25 cellular contexts compared by ENCODE assay signal in the genomic region with DNA sequence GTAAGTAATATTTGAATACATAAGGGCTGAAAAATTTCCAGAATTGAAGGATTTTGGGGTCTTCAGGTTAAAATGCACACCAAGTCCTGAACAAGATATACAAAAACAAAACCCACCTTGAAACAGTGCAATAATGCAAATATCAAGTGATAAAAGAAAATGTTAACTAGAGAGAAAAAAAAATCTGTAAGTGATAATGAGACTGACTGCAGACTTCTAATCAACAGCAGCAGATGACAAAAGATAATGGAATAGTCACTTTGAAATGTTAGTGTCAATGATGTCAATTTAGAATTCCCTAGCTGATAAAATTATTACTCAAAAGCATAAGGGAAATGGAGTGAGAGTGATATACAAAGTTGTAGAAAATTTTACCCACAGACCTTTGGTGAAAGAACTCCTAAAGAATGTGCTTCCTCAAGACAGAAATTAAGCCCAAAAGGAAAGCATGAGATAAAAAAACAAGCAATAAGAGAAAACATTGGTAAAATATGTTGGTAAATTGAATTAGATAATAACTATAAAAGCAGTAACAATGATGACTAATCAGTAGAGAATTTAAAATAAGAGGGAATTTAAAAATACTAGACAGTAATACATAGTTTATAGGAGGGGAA.
"Had no signal": no experiment of that assay in that cellular context is flagged by ENCODE, and none has a peak within 500 bp of the region (broad histone marks: within the 10 kb centered on the region; RNA-seq: fewer than 3 reads in every experiment).

No MANE protein-coding gene starts in this region.

- H3K4me3 ChIP-seq: ascending aorta, body of pancreas had no signal

- FAIRE-seq: bronchial epithelial cell had no signal

- H3K27ac Mint-ChIP-seq: activated CD4-positive, alpha-beta T cell treated with anti-CD3 and anti-CD28 coated beads for 36 hours; activated CD8-positive, alpha-beta T cell treated with anti-CD3 and anti-CD28 coated beads for 36 hours; activated naive CD4-positive, alpha-beta T cell treated with anti-CD3 and anti-CD28 coated beads, Interleukin-2, amount 50 U/mL, for 72 hours; activated naive CD8-positive, alpha-beta T cell treated with anti-CD3 and anti-CD28 coated beads, Interleukin-2, amount 50 U/mL, for 24 hours had no signal

- H3K27me3 ChIP-seq: ascending aorta, body of pancreas had no signal

- DNase-seq: activated CD4-positive, alpha-beta T cell treated with anti-CD3 and anti-CD28 coated beads for 36 hours; activated CD8-positive, alpha-beta memory T cell treated with anti-CD3 and anti-CD28 coated beads, Interleukin-2, amount 50 U/mL, for 48 hours; activated CD8-positive, alpha-beta T cell treated with anti-CD3 and anti-CD28 coated beads for 36 hours; activated effector memory CD4-positive, alpha-beta T cell treated with anti-CD3 and anti-CD28 coated beads, Interleukin-2, amount 50 U/mL, for 16 hours; activated naive CD4-positive, alpha-beta T cell treated with Interleukin-2 at 50 U/mL for 16 hours; activated naive CD8-positive, alpha-beta T cell treated with anti-CD3 and anti-CD28 coated beads, Interleukin-2, amount 50 U/mL, for 24 hours; activated T-cell treated with anti-CD3 and anti-CD28 coated beads, Interleukin-2, amount 50 U/mL, for 1 hour; amniotic stem cell; body of pancreas; central memory CD4-positive, alpha-beta T cell; MM.1S; NCI-H1105; NCI-H1436; NCI-H1694 treated with DMSO at 0.1 percent for 48 hours; NCI-H2029 treated with DMSO at 0.1 percent for 48 hours; NCI-H345; NCI-H510A; NCI-H526 treated with DMSO at 0.1 percent for 48 hours; NCI-H82; SIG-M5; T-helper 1 cell had no signal

- H3K36me3 ChIP-seq: ascending aorta had no signal

- ATAC-seq: activated CD4-positive, alpha-beta T cell treated with anti-CD3 and anti-CD28 coated beads for 36 hours; activated CD8-positive, alpha-beta T cell treated with anti-CD3 and anti-CD28 coated beads for 36 hours; activated naive CD4-positive, alpha-beta T cell treated with anti-CD3 and anti-CD28 coated beads, Interleukin-2, amount 50 U/mL, for 72 hours; activated naive CD8-positive, alpha-beta T cell treated with anti-CD3 and anti-CD28 coated beads, Interleukin-2, amount 50 U/mL, for 24 hours; body of pancreas had no signal

- H3K4me1 ChIP-seq: ascending aorta had no signal

- H3K36me3 Mint-ChIP-seq: activated naive CD4-positive, alpha-beta T cell treated with anti-CD3 and anti-CD28 coated beads, Interleukin-2, amount 50 U/mL, for 72 hours had no signal

- H3K27ac ChIP-seq: ascending aorta, body of pancreas, VCaP had no signal

- H3K9me3 ChIP-seq: ascending aorta, body of pancreas had no signal

- H3K4me3 Mint-ChIP-seq: activated CD4-positive, alpha-beta T cell treated with anti-CD3 and anti-CD28 coated beads for 36 hours; activated CD8-positive, alpha-beta T cell treated with anti-CD3 and anti-CD28 coated beads for 36 hours; activated naive CD8-positive, alpha-beta T cell treated with anti-CD3 and anti-CD28 coated beads, Interleukin-2, amount 50 U/mL, for 24 hours had no signal
